Comparison of ENCODE assay signal across 1 cellular context in the genomic region with DNA sequence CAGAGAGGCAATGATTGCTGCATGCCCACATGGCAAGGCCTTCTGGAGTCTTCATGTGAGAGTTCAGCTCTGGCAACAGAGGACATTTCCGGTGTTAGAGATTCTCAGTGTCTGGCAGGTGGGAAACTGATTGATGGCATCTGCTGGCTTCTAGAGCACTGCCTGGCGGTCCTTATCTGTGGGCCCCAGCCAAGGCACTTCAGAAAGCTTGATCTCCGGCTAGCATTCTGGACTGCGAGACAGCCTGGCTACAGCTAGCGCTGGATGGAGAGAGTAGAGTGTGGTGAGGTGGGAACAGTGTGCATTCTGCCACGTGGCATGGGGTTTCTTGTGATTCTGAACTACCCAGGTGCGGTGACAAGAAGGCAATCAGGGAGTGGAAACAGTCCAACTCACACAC.
TF ChIP-seq lines count a peak whose summit lies in the region.

No MANE protein-coding gene starts in this region.

TF ChIP-seq in K562, 482 proteins besides CTCF, POLR2A, EP300 and RAD21 (continued from another document and continues in another):
- TF ChIP-seq, protein P1, sequence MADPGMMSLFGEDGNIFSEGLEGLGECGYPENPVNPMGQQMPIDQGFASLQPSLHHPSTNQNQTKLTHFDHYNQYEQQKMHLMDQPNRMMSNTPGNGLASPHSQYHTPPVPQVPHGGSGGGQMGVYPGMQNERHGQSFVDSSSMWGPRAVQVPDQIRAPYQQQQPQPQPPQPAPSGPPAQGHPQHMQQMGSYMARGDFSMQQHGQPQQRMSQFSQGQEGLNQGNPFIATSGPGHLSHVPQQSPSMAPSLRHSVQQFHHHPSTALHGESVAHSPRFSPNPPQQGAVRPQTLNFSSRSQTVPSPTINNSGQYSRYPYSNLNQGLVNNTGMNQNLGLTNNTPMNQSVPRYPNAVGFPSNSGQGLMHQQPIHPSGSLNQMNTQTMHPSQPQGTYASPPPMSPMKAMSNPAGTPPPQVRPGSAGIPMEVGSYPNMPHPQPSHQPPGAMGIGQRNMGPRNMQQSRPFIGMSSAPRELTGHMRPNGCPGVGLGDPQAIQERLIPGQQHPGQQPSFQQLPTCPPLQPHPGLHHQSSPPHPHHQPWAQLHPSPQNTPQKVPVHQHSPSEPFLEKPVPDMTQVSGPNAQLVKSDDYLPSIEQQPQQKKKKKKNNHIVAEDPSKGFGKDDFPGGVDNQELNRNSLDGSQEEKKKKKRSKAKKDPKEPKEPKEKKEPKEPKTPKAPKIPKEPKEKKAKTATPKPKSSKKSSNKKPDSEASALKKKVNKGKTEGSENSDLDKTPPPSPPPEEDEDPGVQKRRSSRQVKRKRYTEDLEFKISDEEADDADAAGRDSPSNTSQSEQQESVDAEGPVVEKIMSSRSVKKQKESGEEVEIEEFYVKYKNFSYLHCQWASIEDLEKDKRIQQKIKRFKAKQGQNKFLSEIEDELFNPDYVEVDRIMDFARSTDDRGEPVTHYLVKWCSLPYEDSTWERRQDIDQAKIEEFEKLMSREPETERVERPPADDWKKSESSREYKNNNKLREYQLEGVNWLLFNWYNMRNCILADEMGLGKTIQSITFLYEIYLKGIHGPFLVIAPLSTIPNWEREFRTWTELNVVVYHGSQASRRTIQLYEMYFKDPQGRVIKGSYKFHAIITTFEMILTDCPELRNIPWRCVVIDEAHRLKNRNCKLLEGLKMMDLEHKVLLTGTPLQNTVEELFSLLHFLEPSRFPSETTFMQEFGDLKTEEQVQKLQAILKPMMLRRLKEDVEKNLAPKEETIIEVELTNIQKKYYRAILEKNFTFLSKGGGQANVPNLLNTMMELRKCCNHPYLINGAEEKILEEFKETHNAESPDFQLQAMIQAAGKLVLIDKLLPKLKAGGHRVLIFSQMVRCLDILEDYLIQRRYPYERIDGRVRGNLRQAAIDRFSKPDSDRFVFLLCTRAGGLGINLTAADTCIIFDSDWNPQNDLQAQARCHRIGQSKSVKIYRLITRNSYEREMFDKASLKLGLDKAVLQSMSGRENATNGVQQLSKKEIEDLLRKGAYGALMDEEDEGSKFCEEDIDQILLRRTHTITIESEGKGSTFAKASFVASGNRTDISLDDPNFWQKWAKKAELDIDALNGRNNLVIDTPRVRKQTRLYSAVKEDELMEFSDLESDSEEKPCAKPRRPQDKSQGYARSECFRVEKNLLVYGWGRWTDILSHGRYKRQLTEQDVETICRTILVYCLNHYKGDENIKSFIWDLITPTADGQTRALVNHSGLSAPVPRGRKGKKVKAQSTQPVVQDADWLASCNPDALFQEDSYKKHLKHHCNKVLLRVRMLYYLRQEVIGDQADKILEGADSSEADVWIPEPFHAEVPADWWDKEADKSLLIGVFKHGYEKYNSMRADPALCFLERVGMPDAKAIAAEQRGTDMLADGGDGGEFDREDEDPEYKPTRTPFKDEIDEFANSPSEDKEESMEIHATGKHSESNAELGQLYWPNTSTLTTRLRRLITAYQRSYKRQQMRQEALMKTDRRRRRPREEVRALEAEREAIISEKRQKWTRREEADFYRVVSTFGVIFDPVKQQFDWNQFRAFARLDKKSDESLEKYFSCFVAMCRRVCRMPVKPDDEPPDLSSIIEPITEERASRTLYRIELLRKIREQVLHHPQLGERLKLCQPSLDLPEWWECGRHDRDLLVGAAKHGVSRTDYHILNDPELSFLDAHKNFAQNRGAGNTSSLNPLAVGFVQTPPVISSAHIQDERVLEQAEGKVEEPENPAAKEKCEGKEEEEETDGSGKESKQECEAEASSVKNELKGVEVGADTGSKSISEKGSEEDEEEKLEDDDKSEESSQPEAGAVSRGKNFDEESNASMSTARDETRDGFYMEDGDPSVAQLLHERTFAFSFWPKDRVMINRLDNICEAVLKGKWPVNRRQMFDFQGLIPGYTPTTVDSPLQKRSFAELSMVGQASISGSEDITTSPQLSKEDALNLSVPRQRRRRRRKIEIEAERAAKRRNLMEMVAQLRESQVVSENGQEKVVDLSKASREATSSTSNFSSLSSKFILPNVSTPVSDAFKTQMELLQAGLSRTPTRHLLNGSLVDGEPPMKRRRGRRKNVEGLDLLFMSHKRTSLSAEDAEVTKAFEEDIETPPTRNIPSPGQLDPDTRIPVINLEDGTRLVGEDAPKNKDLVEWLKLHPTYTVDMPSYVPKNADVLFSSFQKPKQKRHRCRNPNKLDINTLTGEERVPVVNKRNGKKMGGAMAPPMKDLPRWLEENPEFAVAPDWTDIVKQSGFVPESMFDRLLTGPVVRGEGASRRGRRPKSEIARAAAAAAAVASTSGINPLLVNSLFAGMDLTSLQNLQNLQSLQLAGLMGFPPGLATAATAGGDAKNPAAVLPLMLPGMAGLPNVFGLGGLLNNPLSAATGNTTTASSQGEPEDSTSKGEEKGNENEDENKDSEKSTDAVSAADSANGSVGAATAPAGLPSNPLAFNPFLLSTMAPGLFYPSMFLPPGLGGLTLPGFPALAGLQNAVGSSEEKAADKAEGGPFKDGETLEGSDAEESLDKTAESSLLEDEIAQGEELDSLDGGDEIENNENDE (IDR thresholded peaks at IDR 0.05; ENCODE audit: low read depth, low read length): no peak
- TF ChIP-seq JUNB (CRISPR knock-in tag; conservative IDR thresholded peaks at IDR 0.05) (no peak), HMG20A (CRISPR knock-in tag; conservative IDR thresholded peaks at IDR 0.05) (no peak), MECOM (CRISPR knock-in tag; IDR thresholded peaks at IDR 0.05) (peak; percentile 86; the same call in 1 of the 2 replicates), ZNF263 (CRISPR knock-in tag; IDR thresholded peaks at IDR 0.05; ENCODE audit: borderline replicate concordance) (no peak), ZBTB7A (IDR thresholded peaks at IDR 0.05; ENCODE audit: borderline replicate concordance, control insufficient read depth, low read depth, low read length) (no peak), KDM4B (IDR thresholded peaks at IDR 0.05; ENCODE audit: borderline replicate concordance in 2 of 2, low read depth in 1 of 2) (no peak), TAL1 (IDR thresholded peaks at IDR 0.05) (peak; percentile 86), ZNF143 (CRISPR knock-in tag; IDR thresholded peaks at IDR 0.05) (no peak), NCOA1 (IDR thresholded peaks at IDR 0.05; ENCODE audit: low read depth) (no peak; the same call in 1 of the 2 replicates), FOXJ2 (tag; IDR thresholded peaks at IDR 0.05) (no peak), STAT5B (CRISPR knock-in tag; IDR thresholded peaks at IDR 0.05) (no peak), PML (IDR thresholded peaks at IDR 0.05; ENCODE audit: low read length) (peak; percentile 79; the same call in 1 of the 2 replicates), ZNF3 (CRISPR knock-in tag; IDR thresholded peaks at IDR 0.05) (no peak), DNMT1 (IDR thresholded peaks at IDR 0.05) (no peak), MTA3 (IDR thresholded peaks at IDR 0.05; ENCODE audit: borderline replicate concordance) (no peak), MED1 (CRISPR knock-in tag; IDR thresholded peaks at IDR 0.05; ENCODE audit: borderline replicate concordance) (no peak), ESRRB (CRISPR knock-in tag; IDR thresholded peaks at IDR 0.05; ENCODE audit: borderline replicate concordance) (no peak), NFXL1 (CRISPR knock-in tag; IDR thresholded peaks at IDR 0.05) (no peak), ZNF695 (CRISPR knock-in tag; IDR thresholded peaks at IDR 0.05) (no peak), CSDE1 (IDR thresholded peaks at IDR 0.05) (no peak), ZZZ3 (IDR thresholded peaks at IDR 0.05) (no peak), CREB1 (IDR thresholded peaks at IDR 0.05) (no peak), CREB1 (CRISPR knock-in tag; IDR thresholded peaks at IDR 0.05) (no peak), PRPF4 (IDR thresholded peaks at IDR 0.05; ENCODE audit: insufficient read depth, low read depth, low read length, poor library complexity, severe bottlenecking) (no peak), ZNF212 (CRISPR knock-in tag; IDR thresholded peaks at IDR 0.05) (no peak), ARHGAP35 (IDR thresholded peaks at IDR 0.05; ENCODE audit: partially characterized antibody) (no peak), TEAD2 (tag; IDR thresholded peaks at IDR 0.05) (no peak), NR2C2 (CRISPR knock-in tag; IDR thresholded peaks at IDR 0.05) (no peak), NR2C2 (tag; IDR thresholded peaks at IDR 0.05) (no peak), ZKSCAN1 (IDR thresholded peaks at IDR 0.05; ENCODE audit: low read depth, low read length) (no peak), IFI16 (CRISPR knock-in tag; IDR thresholded peaks at IDR 0.05) (no peak), PYGO2 (tag; IDR thresholded peaks at IDR 0.05) (no peak), POLR2AphosphoS2 (IDR thresholded peaks at IDR 0.05; ENCODE audit: low read length) (no peak)
- TF ChIP-seq, protein P2, sequence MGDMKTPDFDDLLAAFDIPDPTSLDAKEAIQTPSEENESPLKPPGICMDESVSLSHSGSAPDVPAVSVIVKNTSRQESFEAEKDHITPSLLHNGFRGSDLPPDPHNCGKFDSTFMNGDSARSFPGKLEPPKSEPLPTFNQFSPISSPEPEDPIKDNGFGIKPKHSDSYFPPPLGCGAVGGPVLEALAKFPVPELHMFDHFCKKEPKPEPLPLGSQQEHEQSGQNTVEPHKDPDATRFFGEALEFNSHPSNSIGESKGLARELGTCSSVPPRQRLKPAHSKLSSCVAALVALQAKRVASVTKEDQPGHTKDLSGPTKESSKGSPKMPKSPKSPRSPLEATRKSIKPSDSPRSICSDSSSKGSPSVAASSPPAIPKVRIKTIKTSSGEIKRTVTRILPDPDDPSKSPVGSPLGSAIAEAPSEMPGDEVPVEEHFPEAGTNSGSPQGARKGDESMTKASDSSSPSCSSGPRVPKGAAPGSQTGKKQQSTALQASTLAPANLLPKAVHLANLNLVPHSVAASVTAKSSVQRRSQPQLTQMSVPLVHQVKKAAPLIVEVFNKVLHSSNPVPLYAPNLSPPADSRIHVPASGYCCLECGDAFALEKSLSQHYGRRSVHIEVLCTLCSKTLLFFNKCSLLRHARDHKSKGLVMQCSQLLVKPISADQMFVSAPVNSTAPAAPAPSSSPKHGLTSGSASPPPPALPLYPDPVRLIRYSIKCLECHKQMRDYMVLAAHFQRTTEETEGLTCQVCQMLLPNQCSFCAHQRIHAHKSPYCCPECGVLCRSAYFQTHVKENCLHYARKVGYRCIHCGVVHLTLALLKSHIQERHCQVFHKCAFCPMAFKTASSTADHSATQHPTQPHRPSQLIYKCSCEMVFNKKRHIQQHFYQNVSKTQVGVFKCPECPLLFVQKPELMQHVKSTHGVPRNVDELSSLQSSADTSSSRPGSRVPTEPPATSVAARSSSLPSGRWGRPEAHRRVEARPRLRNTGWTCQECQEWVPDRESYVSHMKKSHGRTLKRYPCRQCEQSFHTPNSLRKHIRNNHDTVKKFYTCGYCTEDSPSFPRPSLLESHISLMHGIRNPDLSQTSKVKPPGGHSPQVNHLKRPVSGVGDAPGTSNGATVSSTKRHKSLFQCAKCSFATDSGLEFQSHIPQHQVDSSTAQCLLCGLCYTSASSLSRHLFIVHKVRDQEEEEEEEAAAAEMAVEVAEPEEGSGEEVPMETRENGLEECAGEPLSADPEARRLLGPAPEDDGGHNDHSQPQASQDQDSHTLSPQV (IDR thresholded peaks at IDR 0.05): no peak
- TF ChIP-seq, protein P3, sequence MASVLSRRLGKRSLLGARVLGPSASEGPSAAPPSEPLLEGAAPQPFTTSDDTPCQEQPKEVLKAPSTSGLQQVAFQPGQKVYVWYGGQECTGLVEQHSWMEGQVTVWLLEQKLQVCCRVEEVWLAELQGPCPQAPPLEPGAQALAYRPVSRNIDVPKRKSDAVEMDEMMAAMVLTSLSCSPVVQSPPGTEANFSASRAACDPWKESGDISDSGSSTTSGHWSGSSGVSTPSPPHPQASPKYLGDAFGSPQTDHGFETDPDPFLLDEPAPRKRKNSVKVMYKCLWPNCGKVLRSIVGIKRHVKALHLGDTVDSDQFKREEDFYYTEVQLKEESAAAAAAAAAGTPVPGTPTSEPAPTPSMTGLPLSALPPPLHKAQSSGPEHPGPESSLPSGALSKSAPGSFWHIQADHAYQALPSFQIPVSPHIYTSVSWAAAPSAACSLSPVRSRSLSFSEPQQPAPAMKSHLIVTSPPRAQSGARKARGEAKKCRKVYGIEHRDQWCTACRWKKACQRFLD (CRISPR knock-in tag; IDR thresholded peaks at IDR 0.05): no peak
- TF ChIP-seq, protein P4, sequence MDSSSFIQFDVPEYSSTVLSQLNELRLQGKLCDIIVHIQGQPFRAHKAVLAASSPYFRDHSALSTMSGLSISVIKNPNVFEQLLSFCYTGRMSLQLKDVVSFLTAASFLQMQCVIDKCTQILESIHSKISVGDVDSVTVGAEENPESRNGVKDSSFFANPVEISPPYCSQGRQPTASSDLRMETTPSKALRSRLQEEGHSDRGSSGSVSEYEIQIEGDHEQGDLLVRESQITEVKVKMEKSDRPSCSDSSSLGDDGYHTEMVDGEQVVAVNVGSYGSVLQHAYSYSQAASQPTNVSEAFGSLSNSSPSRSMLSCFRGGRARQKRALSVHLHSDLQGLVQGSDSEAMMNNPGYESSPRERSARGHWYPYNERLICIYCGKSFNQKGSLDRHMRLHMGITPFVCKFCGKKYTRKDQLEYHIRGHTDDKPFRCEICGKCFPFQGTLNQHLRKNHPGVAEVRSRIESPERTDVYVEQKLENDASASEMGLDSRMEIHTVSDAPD (CRISPR knock-in tag; IDR thresholded peaks at IDR 0.05): no peak
- TF ChIP-seq, protein P5, sequence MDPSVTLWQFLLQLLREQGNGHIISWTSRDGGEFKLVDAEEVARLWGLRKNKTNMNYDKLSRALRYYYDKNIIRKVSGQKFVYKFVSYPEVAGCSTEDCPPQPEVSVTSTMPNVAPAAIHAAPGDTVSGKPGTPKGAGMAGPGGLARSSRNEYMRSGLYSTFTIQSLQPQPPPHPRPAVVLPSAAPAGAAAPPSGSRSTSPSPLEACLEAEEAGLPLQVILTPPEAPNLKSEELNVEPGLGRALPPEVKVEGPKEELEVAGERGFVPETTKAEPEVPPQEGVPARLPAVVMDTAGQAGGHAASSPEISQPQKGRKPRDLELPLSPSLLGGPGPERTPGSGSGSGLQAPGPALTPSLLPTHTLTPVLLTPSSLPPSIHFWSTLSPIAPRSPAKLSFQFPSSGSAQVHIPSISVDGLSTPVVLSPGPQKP (CRISPR knock-in tag; IDR thresholded peaks at IDR 0.05): no peak
- TF ChIP-seq, protein P6, sequence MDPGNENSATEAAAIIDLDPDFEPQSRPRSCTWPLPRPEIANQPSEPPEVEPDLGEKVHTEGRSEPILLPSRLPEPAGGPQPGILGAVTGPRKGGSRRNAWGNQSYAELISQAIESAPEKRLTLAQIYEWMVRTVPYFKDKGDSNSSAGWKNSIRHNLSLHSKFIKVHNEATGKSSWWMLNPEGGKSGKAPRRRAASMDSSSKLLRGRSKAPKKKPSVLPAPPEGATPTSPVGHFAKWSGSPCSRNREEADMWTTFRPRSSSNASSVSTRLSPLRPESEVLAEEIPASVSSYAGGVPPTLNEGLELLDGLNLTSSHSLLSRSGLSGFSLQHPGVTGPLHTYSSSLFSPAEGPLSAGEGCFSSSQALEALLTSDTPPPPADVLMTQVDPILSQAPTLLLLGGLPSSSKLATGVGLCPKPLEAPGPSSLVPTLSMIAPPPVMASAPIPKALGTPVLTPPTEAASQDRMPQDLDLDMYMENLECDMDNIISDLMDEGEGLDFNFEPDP (CRISPR knock-in tag; IDR thresholded peaks at IDR 0.05): no peak
